Comparison of ENCODE assay signal across 8 cellular contexts in genomic region chr1:81305997-81306452, GRCh38.
A peak's percentile ranks its signal among the peaks of the same experiment; 100 is the strongest.
DNase-seq lines count a peak whose midpoint lies in the region; ATAC-seq, FAIRE-seq and TF ChIP-seq lines count a peak whose summit lies in the region.

No MANE protein-coding gene starts in this region.

- H3K27ac Mint-ChIP-seq in activated CD4-positive, alpha-beta memory T cell treated with anti-CD3 and anti-CD28 coated beads for 36 hours = no peak overlapping the region
- no peak overlapping the region for H3K27ac Mint-ChIP-seq in CD4-positive, alpha-beta memory T cell

- POLR2A ChIA-PET in activated CD4-positive, alpha-beta memory T cell treated with anti-CD3 and anti-CD28 coated beads for 36 hours (lab: Charles Lee) = no interaction called here
- POLR2A ChIA-PET in CD4-positive, alpha-beta memory T cell (lab: Charles Lee; ENCODE audit: partially characterized antibody) = no interaction called here

- no peaks in the 10 kb centered on the region for H3K27me3 ChIP-seq in pancreas
- H3K27me3 ChIP-seq in CD4-positive, alpha-beta memory T cell (ENCODE audit: insufficient read depth, low read length) = no peaks in the 10 kb centered on the region

- no peaks in the 10 kb centered on the region for H3K36me3 ChIP-seq in pancreas
- H3K36me3 ChIP-seq in CD4-positive, alpha-beta memory T cell (ENCODE audit: insufficient read depth, low read length) = no peaks in the 10 kb centered on the region

- peaks cover 4% of the 10 kb centered on the region for H3K9me3 Mint-ChIP-seq in activated CD4-positive, alpha-beta memory T cell treated with anti-CD3 and anti-CD28 coated beads for 36 hours
- H3K9me3 Mint-ChIP-seq in CD4-positive, alpha-beta memory T cell = peaks cover 0 to 5% (median 2%) of the 10 kb centered on the region in 8 donors

- CTCF ChIA-PET in activated CD4-positive, alpha-beta memory T cell treated with anti-CD3 and anti-CD28 coated beads for 36 hours (lab: Charles Lee) = no interaction called here
- CTCF ChIA-PET in CD4-positive, alpha-beta memory T cell (lab: Charles Lee; ENCODE audit: partially characterized antibody) = no interaction called here

- no peaks in the 10 kb centered on the region for H3K4me1 Mint-ChIP-seq in activated CD4-positive, alpha-beta memory T cell treated with anti-CD3 and anti-CD28 coated beads for 36 hours (ENCODE audit: low read depth)
- H3K4me1 Mint-ChIP-seq in CD4-positive, alpha-beta memory T cell = no peaks in the 10 kb centered on the region

- no peaks in the 10 kb centered on the region for H3K36me3 Mint-ChIP-seq in activated CD4-positive, alpha-beta memory T cell treated with anti-CD3 and anti-CD28 coated beads for 36 hours
- no peaks in the 10 kb centered on the region for H3K36me3 Mint-ChIP-seq in CD4-positive, alpha-beta memory T cell

- H3K27me3 Mint-ChIP-seq in activated CD4-positive, alpha-beta memory T cell treated with anti-CD3 and anti-CD28 coated beads for 36 hours = no peaks in the 10 kb centered on the region
- peaks cover 0 to 1% of the 10 kb centered on the region in 2 donors for H3K27me3 Mint-ChIP-seq in CD4-positive, alpha-beta memory T cell

- H3K4me3 ChIP-seq in pancreas = peak overlapping the region; percentile 0 to 39 (median 12)
- H3K4me3 ChIP-seq in CD4-positive, alpha-beta memory T cell (ENCODE audit: low read length in 2 of 2) = no peak overlapping the region

- no peak overlapping the region for H3K4me3 Mint-ChIP-seq in activated CD4-positive, alpha-beta memory T cell treated with anti-CD3 and anti-CD28 coated beads for 36 hours
- no peak overlapping the region for H3K4me3 Mint-ChIP-seq in CD4-positive, alpha-beta memory T cell

- peak; percentile 78 for FAIRE-seq in pancreas (lab: Jason Lieb, UNC)

- WGBS in pancreas, 2 donors = 2 to 4% methylated on average over 7 of the region's 7 CpGs

- intact Hi-C loops in Right ventricle myocardium inferior (cut with DNase I) = loop anchor here (5.0 to 10.0 kb wide), 3 partner anchors 84 to 496 kb away; partner anchors contain the start of gene ADGRL2
- intact Hi-C loops in cardiac septum (cut with DNase I) = loop anchor here (2.0 to 5.0 kb wide), 3 partner anchors 105 to 496 kb away; partner anchors contain the start of gene ADGRL2
- intact Hi-C loops in pancreas (cut with DNase I) = no loop called here
- intact Hi-C loops in activated CD4-positive, alpha-beta memory T cell treated with anti-CD3 and anti-CD28 coated beads for 36 hours (cut with micrococcal nuclease) = no loop called here
- intact Hi-C loops in CD4-positive, alpha-beta memory T cell (cut with micrococcal nuclease) = no loop called here

- H3K4me1 ChIP-seq in pancreas = no peaks in the 10 kb centered on the region
- no peaks in the 10 kb centered on the region for H3K4me1 ChIP-seq in CD4-positive, alpha-beta memory T cell (ENCODE audit: insufficient read depth, low read length)

- ATAC-seq in Right ventricle myocardium inferior (peak; percentile 84), SK-N-SH treated with all-trans-retinoic acid at 6 μM for 48 hours (peak; percentile 94), pancreas (peak; percentile 40 to 90 (median 82))

- DNase-seq in Right ventricle myocardium inferior (ENCODE audit: missing footprints) = no peak
- no peak for DNase-seq in cardiac septum (ENCODE audit: low spot score)
- DNase-seq in NAMALWA (ENCODE audit: low spot score) = peak; percentile 26
- DNase-seq in glomerular endothelial cell (ENCODE audit: extremely low read depth, low read depth, low spot score) = peak; percentile 9
- DNase-seq in pancreas = no peak
- no peak for DNase-seq in activated CD4-positive, alpha-beta memory T cell treated with anti-CD3 and anti-CD28 coated beads for 36 hours
- no peak for DNase-seq in CD4-positive, alpha-beta memory T cell

- H3K27ac ChIP-seq in pancreas = no peak overlapping the region
- no peak overlapping the region for H3K27ac ChIP-seq in CD4-positive, alpha-beta memory T cell (ENCODE audit: low read depth, low read length)

- H3K9me3 ChIP-seq in pancreas = no peaks in the 10 kb centered on the region
- H3K9me3 ChIP-seq in CD4-positive, alpha-beta memory T cell (ENCODE audit: control insufficient read depth in 1 of 2, low read length in 2 of 2) = peaks cover 0 to 5% of the 10 kb centered on the region in 2 donors

- no peak for TF ChIP-seq CTCF in pancreas (IDR thresholded peaks at IDR 0.05)

TF ChIP-seq in SK-N-SH treated with all-trans-retinoic acid at 6 μM for 48 hours, 23 proteins besides CTCF, POLR2A, EP300 and RAD21:
- TF ChIP-seq ZNF70 (CRISPR knock-in tag; IDR thresholded peaks at IDR 0.05) = no peak
- peak; percentile 88; the same call in 1 of the 2 replicates for TF ChIP-seq TSHZ2 (CRISPR knock-in tag; IDR thresholded peaks at IDR 0.05)
- peak; percentile 26; the same call in 1 of the 2 replicates for TF ChIP-seq TCF4 (CRISPR knock-in tag; IDR thresholded peaks at IDR 0.05; ENCODE audit: borderline replicate concordance)

Comparison
In these comparisons a context has a peak if more than half of its experiments do, and no peak if none do; other contexts are left out.
1. DNase-seq: peak in NAMALWA (single experiment) and glomerular endothelial cell (single experiment); none in Right ventricle myocardium inferior (single experiment), cardiac septum (single experiment), pancreas (0 of 6), activated CD4-positive, alpha-beta memory T cell treated with anti-CD3 and anti-CD28 coated beads for 36 hours (single experiment) and CD4-positive, alpha-beta memory T cell (0 of 5).
2. H3K4me3 ChIP-seq: peak in pancreas (4 of 4); none in CD4-positive, alpha-beta memory T cell (0 of 2).
3. intact Hi-C loops: an anchor here in Right ventricle myocardium inferior (5.0 to 10.0 kb wide) and cardiac septum (2.0 to 5.0 kb wide); none called in pancreas, activated CD4-positive, alpha-beta memory T cell treated with anti-CD3 and anti-CD28 coated beads for 36 hours and CD4-positive, alpha-beta memory T cell.
4. Peak in every context shown above with its lines, with median percentiles within 50 percentile points of each other: ATAC-seq.